ENCODE assay signal across 21 cellular contexts in the genomic region with DNA sequence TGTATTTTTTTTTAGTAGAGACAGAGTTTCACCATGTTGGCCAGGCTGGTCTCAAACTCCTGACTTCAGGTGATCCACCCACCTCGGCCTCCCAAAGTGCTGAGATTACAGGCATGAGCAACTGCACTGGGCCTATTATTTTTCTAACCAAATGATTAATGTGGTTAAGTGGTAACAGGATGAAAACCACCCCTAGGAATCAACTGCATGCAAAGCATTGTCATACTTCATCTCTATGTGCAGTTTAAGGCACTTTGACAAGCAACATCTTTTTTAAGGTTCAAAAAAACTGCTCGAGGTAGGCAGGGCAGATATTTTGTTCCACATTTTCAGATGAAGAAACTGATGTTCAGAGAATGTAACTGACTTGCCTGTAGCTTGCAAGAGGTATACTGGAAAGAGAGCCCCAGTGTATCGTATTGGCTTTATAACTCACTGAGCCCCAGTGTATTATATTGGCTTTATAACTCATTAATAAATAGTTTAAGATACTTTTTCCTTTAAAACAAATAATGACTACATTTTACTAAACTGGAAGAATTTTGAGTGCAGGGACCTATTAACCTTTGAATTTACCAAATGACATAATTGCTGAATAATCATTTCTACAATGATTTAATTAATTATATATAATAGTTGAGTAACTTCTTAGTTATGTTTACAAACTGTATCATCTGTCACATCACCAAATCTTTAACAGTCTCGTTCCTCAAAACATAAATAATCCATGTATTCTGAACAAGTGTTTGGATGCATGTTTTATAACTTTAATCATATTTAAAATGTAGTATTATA. TPM values are rescaled to one million over a fixed set of nuclear protein-coding genes. Genes with fewer than 3 reads are reported as not detected.
DNase-seq lines count a peak whose midpoint lies in the region; ATAC-seq, FAIRE-seq and TF ChIP-seq lines count a peak whose summit lies in the region.
"Had no signal": no experiment of that assay in that cellular context is flagged by ENCODE, and none has a peak within 500 bp of the region (broad histone marks: within the 10 kb centered on the region; RNA-seq: fewer than 3 reads in every experiment).

No MANE protein-coding gene starts in this region.

- H3K4me2 ChIP-seq in astrocyte (ENCODE audit: low read length) (peak overlapping the region; percentile 20), keratinocyte (ENCODE audit: control insufficient read depth, extremely low read depth, insufficient read depth, low read depth, low read length) (peak overlapping the region; percentile 0)
- H3K4me2 ChIP-seq: BLaER1 treated with 17β-estradiol and CSF1 and Interleukin-3, amounts not matched to agents 10 nM and 100 nM had no signal

- TF ChIP-seq POLR2A in gastrocnemius medialis (IDR thresholded peaks at IDR 0.05), result no peak
- TF ChIP-seq POLR2A in lower leg skin (IDR thresholded peaks at IDR 0.05), result no peak

- H3K9me3 Mint-ChIP-seq in HFFc6, result no peaks in the 10 kb centered on the region
- no peaks in the 10 kb centered on the region for H3K9me3 Mint-ChIP-seq in astrocyte (ENCODE audit: unreplicated experiment)
- H3K9me3 Mint-ChIP-seq: stimulated activated memory B cell treated with anti-CD40 and anti-IgM and Interleukin-4, amounts not matched to agents 10 μg/mL and 1 μg/mL and 100 μg/mL, for 72 hours; WTC11 had no signal

- H3K27me3 ChIP-seq in astrocyte (ENCODE audit: insufficient read depth, low read length) (no peaks in the 10 kb centered on the region), keratinocyte (ENCODE audit: control insufficient read depth, extremely low read depth, insufficient read depth, low read length) (no peaks in the 10 kb centered on the region), gastrocnemius medialis (no peaks in the 10 kb centered on the region)
- H3K27me3 ChIP-seq: BLaER1 treated with 17β-estradiol and CSF1 and Interleukin-3, amounts not matched to agents 10 nM and 100 nM; upper lobe of left lung had no signal

- no peak for TF ChIP-seq CTCF in AG09309 (IDR thresholded peaks at IDR 0.05; ENCODE audit: control insufficient read depth, insufficient read depth, low read depth, low read length, missing control alignments)
- TF ChIP-seq CTCF in HFFc6 (IDR thresholded peaks at IDR 0.05), result no peak
- no peak for TF ChIP-seq CTCF in astrocyte (IDR thresholded peaks at IDR 0.05; ENCODE audit: insufficient read depth, low read depth, low read length)
- TF ChIP-seq CTCF in keratinocyte (optimal IDR thresholded peaks at IDR 0.05 in 1 of 3, IDR thresholded peaks at IDR 0.05 in 1 of 3, conservative IDR thresholded peaks at IDR 0.05 in 1 of 3; ENCODE audit: extremely low read depth in 1 of 3, insufficient read depth in 2 of 3, low read length in 3 of 3), result no peak
- no peak for TF ChIP-seq CTCF in gastrocnemius medialis (IDR thresholded peaks at IDR 0.05 in 4 of 5, conservative IDR thresholded peaks at IDR 0.05 in 1 of 5)
- TF ChIP-seq CTCF in lower leg skin (IDR thresholded peaks at IDR 0.05), result no peak

- H3K9me1 ChIP-seq in keratinocyte (ENCODE audit: control insufficient read depth, extremely low read depth, insufficient read depth, low read length), result no peaks in the 10 kb centered on the region

- no peaks in the 10 kb centered on the region for H3K36me3 Mint-ChIP-seq in HFFc6 (ENCODE audit: low read depth)
- no peaks in the 10 kb centered on the region for H3K36me3 Mint-ChIP-seq in astrocyte (ENCODE audit: low read depth, unreplicated experiment)
- H3K36me3 Mint-ChIP-seq: stimulated activated memory B cell treated with anti-CD40 and anti-IgM and Interleukin-4, amounts not matched to agents 10 μg/mL and 1 μg/mL and 100 μg/mL, for 72 hours had no signal

- FAIRE-seq in astrocyte (lab: Jason Lieb, UNC), result peak; percentile 29
- no peak for FAIRE-seq in keratinocyte (lab: Jason Lieb, UNC)

- DNase-seq in AG09309 (ENCODE audit: low read depth) (peak; percentile 8), HFFc6 (peak; percentile 49), astrocyte (ENCODE audit: low read depth) (peak; percentile 81), keratinocyte (ENCODE audit: low read depth, low spot score) (no peak), anterior cingulate cortex (lab: John Stamatoyannopoulos, UW) (no peak), gastrocnemius medialis (no peak), lower leg skin (ENCODE audit: low spot score in 2 of 2) (no peak), G401 (ENCODE audit: low spot score) (no peak)
- DNase-seq: activated naive CD4-positive, alpha-beta T cell treated with anti-CD3 and anti-CD28 coated beads, Interleukin-2, amount 50 U/mL, for 16 hours; DMS53; glutamatergic neuron; KBM-7; midbrain; NCI-H1417 treated with DMSO at 0.1 percent for 48 hours; occipital lobe; T-helper 1 cell; upper lobe of left lung had no signal

- H3K9ac ChIP-seq in astrocyte (ENCODE audit: low read length) (peak overlapping the region; percentile 15), keratinocyte (ENCODE audit: control insufficient read depth, extremely low read depth, insufficient read depth, low read length) (no peak overlapping the region)
- H3K9ac ChIP-seq: BLaER1 treated with 17β-estradiol and CSF1 and Interleukin-3, amounts not matched to agents 10 nM and 100 nM had no signal

- H3K4me3 ChIP-seq in AG09309 (ENCODE audit: control insufficient read depth, low read depth, low read length), result no peak overlapping the region
- H3K4me3 ChIP-seq in astrocyte (ENCODE audit: insufficient read depth, low read depth, low read length), result no peak overlapping the region
- H3K4me3 ChIP-seq in keratinocyte (ENCODE audit: control insufficient read depth in 2 of 3, extremely low read depth in 1 of 3, insufficient read depth in 2 of 3, low read depth in 1 of 3, low read length in 3 of 3), result no peak overlapping the region
- H3K4me3 ChIP-seq in gastrocnemius medialis, result no peak overlapping the region
- no peak overlapping the region for H3K4me3 ChIP-seq in lower leg skin (ENCODE audit: low read depth, poor library complexity, severe bottlenecking)
- H3K4me3 ChIP-seq: BLaER1 treated with 17β-estradiol and CSF1 and Interleukin-3, amounts not matched to agents 10 nM and 100 nM; skin epidermis; upper lobe of left lung had no signal

- peaks cover 35% of the 10 kb centered on the region for H3K4me1 Mint-ChIP-seq in HFFc6 (ENCODE audit: low read depth)
- peaks cover 24% of the 10 kb centered on the region for H3K4me1 Mint-ChIP-seq in astrocyte (ENCODE audit: low read depth, unreplicated experiment)
- H3K4me1 Mint-ChIP-seq: WTC11 had no signal

- H3K9me3 ChIP-seq in astrocyte (ENCODE audit: insufficient read depth, low read depth, low read length) (no peaks in the 10 kb centered on the region), keratinocyte (ENCODE audit: control insufficient read depth, low read depth, low read length) (no peaks in the 10 kb centered on the region), gastrocnemius medialis (no peaks in the 10 kb centered on the region)
- H3K9me3 ChIP-seq: BLaER1 treated with 17β-estradiol and CSF1 and Interleukin-3, amounts not matched to agents 10 nM and 100 nM; upper lobe of left lung had no signal

- H3K27ac ChIP-seq in astrocyte (ENCODE audit: low read depth, low read length), result peak overlapping the region; percentile 77
- no peak overlapping the region for H3K27ac ChIP-seq in keratinocyte (ENCODE audit: control insufficient read depth, insufficient read depth, low read length)
- no peak overlapping the region for H3K27ac ChIP-seq in gastrocnemius medialis
- H3K27ac ChIP-seq: BLaER1 treated with 17β-estradiol and CSF1 and Interleukin-3, amounts not matched to agents 10 nM and 100 nM had no signal

- H3K4me1 ChIP-seq in astrocyte (ENCODE audit: insufficient read depth, low read length) (peaks cover 29% of the 10 kb centered on the region), keratinocyte (ENCODE audit: control insufficient read depth, extremely low read depth, insufficient read depth, low read length) (peaks cover 31% of the 10 kb centered on the region), gastrocnemius medialis (no peaks in the 10 kb centered on the region)
- H3K4me1 ChIP-seq: upper lobe of left lung had no signal

- intact Hi-C loops in gastrocnemius medialis (cut with DNase I; ENCODE audit: low total_unique reads), result no loop called here
- intact Hi-C loops in lower leg skin (cut with DNase I; ENCODE audit: low total_unique reads), result no loop called here

- H4K20me1 ChIP-seq in astrocyte (ENCODE audit: insufficient read depth, low read length), result no peaks in the 10 kb centered on the region
- no peaks in the 10 kb centered on the region for H4K20me1 ChIP-seq in keratinocyte (ENCODE audit: control insufficient read depth, extremely low read depth, insufficient read depth, low read length)
- H4K20me1 ChIP-seq: BLaER1 treated with 17β-estradiol and CSF1 and Interleukin-3, amounts not matched to agents 10 nM and 100 nM had no signal

- in situ Hi-C loops in gastrocnemius medialis (cut with MboI; ENCODE audit: low sequenced_read_pairs in 4 of 4), result loop anchor here in 3 of 4 donors (10.0 to 25.0 kb wide), 5 partner anchors 106 to 336 kb away; no protein-coding TSS in a partner anchor
- in situ Hi-C loops in G401 (cut with HindIII; ENCODE audit: low sequenced_read_pairs), result no loop called here

- H3K79me2 ChIP-seq in astrocyte (ENCODE audit: insufficient read depth, low read length), result no peaks in the 10 kb centered on the region
- H3K79me2 ChIP-seq in keratinocyte (ENCODE audit: control insufficient read depth, insufficient read depth, low read length), result no peaks in the 10 kb centered on the region

- H3K4me3 Mint-ChIP-seq in HFFc6 (no peak overlapping the region), astrocyte (ENCODE audit: unreplicated experiment) (no peak overlapping the region)
- H3K4me3 Mint-ChIP-seq: stimulated activated memory B cell treated with anti-CD40 and anti-IgM and Interleukin-4, amounts not matched to agents 10 μg/mL and 1 μg/mL and 100 μg/mL, for 72 hours; WTC11 had no signal

- 79 to 84% methylated on average over 4 of the region's 4 CpGs for WGBS in lower leg skin, 2 donors

- H3K36me3 ChIP-seq in astrocyte (ENCODE audit: insufficient read depth, low read length) (no peaks in the 10 kb centered on the region), keratinocyte (ENCODE audit: control insufficient read depth in 2 of 2, extremely low read depth in 1 of 2, insufficient read depth in 2 of 2, low read length in 2 of 2) (no peaks in the 10 kb centered on the region), gastrocnemius medialis (no peaks in the 10 kb centered on the region)
- H3K36me3 ChIP-seq: upper lobe of left lung had no signal

- H3K27me3 Mint-ChIP-seq in HFFc6 (ENCODE audit: insufficient read depth), result no peaks in the 10 kb centered on the region
- H3K27me3 Mint-ChIP-seq in astrocyte (ENCODE audit: low read depth, unreplicated experiment), result no peaks in the 10 kb centered on the region
- H3K27me3 Mint-ChIP-seq: stimulated activated memory B cell treated with anti-CD40 and anti-IgM and Interleukin-4, amounts not matched to agents 10 μg/mL and 1 μg/mL and 100 μg/mL, for 72 hours had no signal

- dilution Hi-C loops in keratinocyte (cut with MboI; ENCODE audit: extremely low pct_ligation_motif_present, low sequenced_read_pairs), result no loop called here

- H2AFZ ChIP-seq in astrocyte (ENCODE audit: low read depth, low read length) (no peak overlapping the region), keratinocyte (ENCODE audit: control insufficient read depth, low read length) (no peak overlapping the region)

- H3K27ac Mint-ChIP-seq in HFFc6 (peak overlapping the region; percentile 65), astrocyte (ENCODE audit: unreplicated experiment) (peak overlapping the region; percentile 60)
- H3K27ac Mint-ChIP-seq: stimulated activated memory B cell treated with anti-CD40 and anti-IgM and Interleukin-4, amounts not matched to agents 10 μg/mL and 1 μg/mL and 100 μg/mL, for 72 hours; WTC11 had no signal

- ATAC-seq in gastrocnemius medialis, result no peak
- ATAC-seq: stimulated activated memory B cell treated with anti-CD40 and anti-IgM and Interleukin-4, amounts not matched to agents 10 μg/mL and 1 μg/mL and 100 μg/mL, for 72 hours; WTC11 had no signal

RNA-seq across cellular contexts. Expression of a gene that starts 38.1 kb away (rescaled TPM):
- 1 to 10 TPM; 2.9 to 5.5 (median 4.6) TPM for total RNA-seq in HFFc6 (2021; fragmentation: NEBNext Ultra II Directional; extraction: Animal tissue kit (Norgen Biotek cat#: 25700))
- total RNA-seq in astrocyte (8.4 and 8.9 TPM in 2 replicates), gastrocnemius medialis (not detected), lower leg skin (under 1 TPM; 0.61 to 0.97 (median 0.78) TPM)
- 1.2 to 3.2 TPM (median 2.2 TPM) in 3 replicates for polyA plus RNA-seq in keratinocyte
- 1.7 TPM for polyA plus RNA-seq in keratinocyte (2011; ENCODE audit: low read depth)
- polyA plus RNA-seq in keratinocyte (2011; cell fraction: cytosol; rRNA removed), result 0.91 and 2.1 TPM in 2 replicates
- 1.9 and 3.1 TPM in 2 replicates for polyA plus RNA-seq in keratinocyte (2011; cell fraction: nucleus; rRNA removed)
- 1.5 and 2.8 TPM in 2 replicates for polyA plus RNA-seq in keratinocyte (2012; ENCODE audit: low replicate concordance)
- polyA minus RNA-seq in keratinocyte, result 0.46 to 3.7 TPM (median 0.99 TPM) in 3 replicates
- 1.7 TPM for polyA minus RNA-seq in keratinocyte (2011; cell fraction: cytosol; rRNA and poly(A)+ RNA removed)
- polyA minus RNA-seq in keratinocyte (2011; cell fraction: nucleus; rRNA and poly(A)+ RNA removed), result 2.7 and 5.4 TPM in 2 replicates
- total RNA-seq in G401 (2014; rRNA removed; shearing (Covaris generic)), result 3.1 and 4.5 TPM in 2 replicates

Comparison
In these comparisons a context has a peak if more than half of its experiments do, and no peak if none do; other contexts are left out.
1. DNase-seq: peak in AG09309 (single experiment), HFFc6 (single experiment) and astrocyte (single experiment); none in keratinocyte (single experiment), anterior cingulate cortex (0 of 58), gastrocnemius medialis (0 of 2), lower leg skin (0 of 2) and G401 (single experiment).